ENCODE assay signal across 21 cellular contexts in genomic region chr2:8211384-8211783, GRCh38.
A peak's percentile ranks its signal among the peaks of the same experiment; 100 is the strongest.
DNase-seq lines count a peak whose midpoint lies in the region; ATAC-seq, FAIRE-seq and TF ChIP-seq lines count a peak whose summit lies in the region.
"Had no signal": no experiment of that assay in that cellular context is flagged by ENCODE, and none has a peak within 500 bp of the region (broad histone marks: within the 10 kb centered on the region; RNA-seq: fewer than 3 reads in every experiment).

No MANE protein-coding gene starts in this region.

- H3K4me1 ChIP-seq in HepG2 (ENCODE audit: insufficient read depth, low read length) = no peaks in the 10 kb centered on the region
- H3K4me1 ChIP-seq in right lobe of liver = peaks cover 0 to 6% (median 0%) of the 10 kb centered on the region in 4 donors
- no peaks in the 10 kb centered on the region for H3K4me1 ChIP-seq in mucosa of descending colon (ENCODE audit: low read depth)
- H3K4me1 ChIP-seq in adrenal gland (replicated peaks in 1 of 2) = peaks cover 2 to 8% of the 10 kb centered on the region in 2 donors
- H3K4me1 ChIP-seq: BLaER1, Caco-2 had no signal

- H3K27me3 ChIP-seq in HepG2 (ENCODE audit: control insufficient read depth in 1 of 2, insufficient read depth in 2 of 2, low read length in 2 of 2) (peaks cover 1 to 11% of the 10 kb centered on the region in 2 experiments; a peak in 2 of 5 replicates), right lobe of liver (no peaks in the 10 kb centered on the region), adrenal gland (no peaks in the 10 kb centered on the region)
- H3K27me3 ChIP-seq: BLaER1 had no signal

- peaks cover 3% of the 10 kb centered on the region for H3K9me3 Mint-ChIP-seq in type B pancreatic cell

- H4K20me1 ChIP-seq in HepG2 (ENCODE audit: insufficient read depth, low read length) = no peaks in the 10 kb centered on the region
- H4K20me1 ChIP-seq: BLaER1 had no signal

- no peaks in the 10 kb centered on the region for H3K4me1 Mint-ChIP-seq in type B pancreatic cell (ENCODE audit: unreplicated experiment)
- H3K4me1 Mint-ChIP-seq: B cell had no signal

- H3K36me3 Mint-ChIP-seq in type B pancreatic cell = no peaks in the 10 kb centered on the region
- H3K36me3 Mint-ChIP-seq: CD4-positive, CD25-positive, alpha-beta regulatory T cell; CD8-positive, alpha-beta T cell had no signal

- H2AFZ ChIP-seq in HepG2 (ENCODE audit: low read length) = no peak overlapping the region
- H2AFZ ChIP-seq: GM23248 had no signal

- FAIRE-seq in HepG2 (lab: Jason Lieb, UNC) = no peak
- FAIRE-seq: A204.1, G401.6, GM12878, GM19239 had no signal

- TF ChIP-seq RAD21 in HepG2 (CRISPR knock-in tag; IDR thresholded peaks at IDR 0.05) = no peak

- no peaks in the 10 kb centered on the region for H3K79me2 ChIP-seq in HepG2 (ENCODE audit: insufficient read depth, low read length)

- intact Hi-C loops in HepG2 (cut with micrococcal nuclease; ENCODE audit: unreplicated experiment) (no loop called here), right lobe of liver (cut with DNase I) (no loop called here), mucosa of descending colon (cut with DNase I, micrococcal nuclease) (no loop called here), adrenal gland (cut with DNase I) (no loop called here)

- TF ChIP-seq EP300 in HepG2 (IDR thresholded peaks at IDR 0.05; ENCODE audit: low read depth in 2 of 2, low read length in 2 of 2) = no peak
- TF ChIP-seq EP300 in HepG2 (CRISPR knock-in tag; IDR thresholded peaks at IDR 0.05; ENCODE audit: borderline replicate concordance) = no peak

- WGBS in HepG2 (ENCODE audit: low lambda C conversion rate) = 5% methylated on average over 3 of the region's 3 CpGs
- 100% methylated on average over 1 of the region's 3 CpGs for WGBS in right lobe of liver (ENCODE audit: insufficient coverage, low coverage, low lambda C conversion rate, missing lambda C conversion rate)
- WGBS in adrenal gland, 4 donors = 93 to 97% (median 96%) methylated on average over 3 of the region's 3 CpGs

- no TSS peak for BruUV-seq in HepG2 (replicated peaks; lab: Mats Ljungman, UMichigan)

- no peak overlapping the region for H3K4me3 ChIP-seq in HepG2 (replicated peaks in 1 of 3; ENCODE audit: insufficient read depth in 1 of 3, low read depth in 2 of 3, low read length in 3 of 3)
- no peak overlapping the region for H3K4me3 ChIP-seq in right lobe of liver
- H3K4me3 ChIP-seq in mucosa of descending colon = no peak overlapping the region
- no peak overlapping the region for H3K4me3 ChIP-seq in adrenal gland
- H3K4me3 ChIP-seq: BLaER1, GM12878, GM23248 had no signal

- TF ChIP-seq CTCF in HepG2 (CRISPR knock-in tag; IDR thresholded peaks at IDR 0.05) (no peak), right lobe of liver (IDR thresholded peaks at IDR 0.05) (no peak), mucosa of descending colon (IDR thresholded peaks at IDR 0.05) (no peak), type B pancreatic cell (conservative IDR thresholded peaks at IDR 0.05) (no peak), adrenal gland (IDR thresholded peaks at IDR 0.05) (no peak)

- CTCF ChIA-PET in HepG2 (lab: Yijun Ruan, JAX; ENCODE audit: low intra/inter-chr PET ratio, low total read pairs) = no interaction called here

- in situ Hi-C loops in HepG2 (cut with HindIII; ENCODE audit: extremely low pct_ligation_motif_present, low pct_unique_long_range_greater_than_20kb) = no loop called here

- peak overlapping the region; percentile 40 for H3K27ac Mint-ChIP-seq in type B pancreatic cell
- H3K27ac Mint-ChIP-seq: B cell; CD4-positive, CD25-positive, alpha-beta regulatory T cell; CD8-positive, alpha-beta T cell; H9 had no signal

- H3K36me3 ChIP-seq in HepG2 (replicated peaks in 1 of 2; ENCODE audit: control insufficient read depth in 1 of 2, insufficient read depth in 2 of 2, low read length in 2 of 2) (no peaks in the 10 kb centered on the region), right lobe of liver (no peaks in the 10 kb centered on the region), mucosa of descending colon (ENCODE audit: low read depth) (no peaks in the 10 kb centered on the region), adrenal gland (replicated peaks in 1 of 2) (no peaks in the 10 kb centered on the region)
- H3K36me3 ChIP-seq: BLaER1 had no signal

- no peaks in the 10 kb centered on the region for H3K27me3 Mint-ChIP-seq in type B pancreatic cell
- H3K27me3 Mint-ChIP-seq: CD4-positive, CD25-positive, alpha-beta regulatory T cell had no signal

- H3K27ac ChIP-seq in HepG2 (ENCODE audit: extremely low read length, insufficient read depth, low read length) = no peak overlapping the region
- no peak overlapping the region for H3K27ac ChIP-seq in right lobe of liver
- H3K27ac ChIP-seq in adrenal gland = no peak overlapping the region
- H3K27ac ChIP-seq: 22Rv1, BLaER1, C4-2B, GM23248 had no signal

- no peak overlapping the region for H3K9ac ChIP-seq in HepG2 (ENCODE audit: insufficient read depth, low read depth, low read length)
- H3K9ac ChIP-seq: BLaER1, GM23248 had no signal

- no peak overlapping the region for H3K4me3 Mint-ChIP-seq in type B pancreatic cell
- H3K4me3 Mint-ChIP-seq: B cell; CD4-positive, CD25-positive, alpha-beta regulatory T cell; CD8-positive, alpha-beta T cell; H9 had no signal

- H3K9me3 ChIP-seq in HepG2 (ENCODE audit: low read length) = peaks cover 11% of the 10 kb centered on the region
- H3K9me3 ChIP-seq in right lobe of liver = no peaks in the 10 kb centered on the region
- peaks cover 14% of the 10 kb centered on the region for H3K9me3 ChIP-seq in mucosa of descending colon
- peaks cover 0 to 5% (median 4%) of the 10 kb centered on the region in 3 donors for H3K9me3 ChIP-seq in adrenal gland (replicated peaks in 1 of 3)

- ATAC-seq in HepG2 (peak; percentile 63), right lobe of liver (no peak), mucosa of descending colon (peak; percentile 47)
- ATAC-seq: CD8-positive, alpha-beta T cell; GM12878 had no signal

- POLR2A ChIA-PET in HepG2 (lab: Yijun Ruan, JAX) = no interaction called here

- no peak overlapping the region for H3K4me2 ChIP-seq in HepG2 (ENCODE audit: low read depth, low read length)
- H3K4me2 ChIP-seq: BLaER1 had no signal

- DNase-seq in HepG2 (ENCODE audit: low spot score) = peak; percentile 9
- DNase-seq in right lobe of liver = no peak
- DNase-seq in mucosa of descending colon = no peak
- DNase-seq in type B pancreatic cell (ENCODE audit: extremely low spot score, unreplicated experiment) = no peak
- DNase-seq in stimulated activated CD4-positive, alpha-beta T cell treated with anti-CD3 and anti-CD28 coated beads, Interleukin-2, amount 100 ng/mL, for 48 hours = no peak
- no peak for DNase-seq in adrenal gland
- DNase-seq: Caco-2; CD4-positive, CD25-positive, alpha-beta regulatory T cell; CD8-positive, alpha-beta T cell; DMS153; DND-41; GM23248; H9 had no signal

- TF ChIP-seq POLR2A in HepG2 (IDR thresholded peaks at IDR 0.05; ENCODE audit: insufficient read depth in 1 of 2, low read depth in 2 of 2, low read length in 2 of 2) (no peak), right lobe of liver (IDR thresholded peaks at IDR 0.05) (no peak), adrenal gland (IDR thresholded peaks at IDR 0.05) (no peak)

TF ChIP-seq in HepG2, 621 proteins besides CTCF, POLR2A, EP300 and RAD21:
- TF ChIP-seq CAMTA2 (CRISPR knock-in tag; IDR thresholded peaks at IDR 0.05; ENCODE audit: borderline replicate concordance) = no peak
- TF ChIP-seq NCOA2 (CRISPR knock-in tag; IDR thresholded peaks at IDR 0.05) = no peak
- 0 out of 2 replicates have a peak, but pooled peaks have one; percentile 36 for TF ChIP-seq SALL1 (CRISPR knock-in tag; IDR thresholded peaks at IDR 0.05)
- no peak for TF ChIP-seq ZFAT (CRISPR knock-in tag; conservative IDR thresholded peaks at IDR 0.05)
- TF ChIP-seq STAT5B (CRISPR knock-in tag; IDR thresholded peaks at IDR 0.05) = no peak
- TF ChIP-seq CEBPZ (IDR thresholded peaks at IDR 0.05; ENCODE audit: low read length) = no peak

Comparison
In these comparisons a context has a peak if more than half of its experiments do, and no peak if none do; other contexts are left out.
1. ATAC-seq: peak in HepG2 (single experiment) and mucosa of descending colon (single experiment); none in right lobe of liver (0 of 4).